Comparison of ENCODE assay signal across 8 cellular contexts in genomic region chr1:44674113-44675000, GRCh38. TPM values are rescaled to one million over a fixed set of nuclear protein-coding genes. Genes with fewer than 3 reads are reported as not detected.
A peak's percentile ranks its signal among the peaks of the same experiment; 100 is the strongest.
DNase-seq lines count a peak whose midpoint lies in the region; ATAC-seq and TF ChIP-seq lines count a peak whose summit lies in the region.

Gene ARMH1, plus strand, starts transcription at chr1:44674714. Its CDS starts 14,984 bp downstream, at chr1:44689698.
Gene TMEM53, minus strand, starts transcription at chr1:44674481. Its CDS starts 90 bp downstream, at chr1:44674391.

- POLR2A ChIA-PET in GM10248 (lab: Yijun Ruan, JAX), result interaction anchor here (0.8 to 1.3 kb wide), 7 partner anchors 10 to 145 kb away, joined by 3 to 9 read pairs (median 3); partner anchors contain the start of gene RPS8

- H3K36me3 Mint-ChIP-seq in activated naive CD8-positive, alpha-beta T cell, result no peaks in the 10 kb centered on the region

- WGBS in testis, 2 donors, result 3% methylated on average over 42 to 53 of the region's 56 CpGs

- intact Hi-C loops in testis (cut with DNase I; ENCODE audit: low total_unique reads), result no loop called here

- H3K9ac ChIP-seq in SK-N-MC (ENCODE audit: insufficient read length), result peak within 1 kb of the TSS; percentile 75

- DNase-seq in GM10248 (ENCODE audit: extremely low spot score) (peak; percentile 97), NCI-H1048 (lab: John Stamatoyannopoulos, UW) (peak; percentile 98), SK-N-MC (ENCODE audit: low read depth, low spot score) (peak; percentile 86), glomerular visceral epithelial cell (ENCODE audit: extremely low spot score) (peak; percentile 99), omental fat pad (ENCODE audit: low spot score) (peak; percentile 97), testis (peak; percentile 100)

- ATAC-seq in HG02588 (IDR thresholded peaks at IDR 0.05; ENCODE audit: unreplicated experiment) (peak; percentile 90), omental fat pad (ENCODE audit: low FRiP score) (peak; percentile 99)

- no peaks in the 10 kb centered on the region for H3K27me3 ChIP-seq in testis

- H3K27ac ChIP-seq in SK-N-MC, result no peak within 1 kb of the TSS
- H3K27ac ChIP-seq in testis, result peak within 1 kb of the TSS; percentile 88 to 89

- H3K4me3 Mint-ChIP-seq in activated naive CD8-positive, alpha-beta T cell, result peak within 1 kb of the TSS; percentile 86

- H3K36me3 ChIP-seq in SK-N-MC (ENCODE audit: insufficient read depth, low read length) (no peaks in the 10 kb centered on the region), testis (ENCODE audit: low read depth, missing control alignments) (no peaks in the 10 kb centered on the region)

- CTCF ChIA-PET in GM10248 (lab: Yijun Ruan, JAX), result interaction anchor here (0.8 to 9.2 kb wide), 12 partner anchors 9 to 64 kb away, joined by 3 to 72 read pairs (median 5); no protein-coding TSS in a partner anchor

- TF ChIP-seq CTCF in GM10248 (IDR thresholded peaks at IDR 0.05; ENCODE audit: control extremely low read depth, extremely low read depth, low read depth, missing control alignments) (no peak), omental fat pad (IDR thresholded peaks at IDR 0.05) (no peak), testis (IDR thresholded peaks at IDR 0.05) (no peak)

- H3K4me1 ChIP-seq in testis, result peaks cover 12% of the 10 kb centered on the region

- H3K9me3 ChIP-seq in SK-N-MC (ENCODE audit: low read depth, low read length), result no peaks in the 10 kb centered on the region
- H3K9me3 ChIP-seq in testis, result no peaks in the 10 kb centered on the region

- H3K4me3 ChIP-seq in SK-N-MC (peak within 1 kb of the TSS; percentile 98), testis (peak within 1 kb of the TSS; percentile 59 to 74)

- H3K27me3 Mint-ChIP-seq in activated naive CD8-positive, alpha-beta T cell, result no peaks in the 10 kb centered on the region

- peaks cover 24% of the 10 kb centered on the region for H3K4me1 Mint-ChIP-seq in activated naive CD8-positive, alpha-beta T cell (ENCODE audit: low read depth)

- no peaks in the 10 kb centered on the region for H3K9me3 Mint-ChIP-seq in activated naive CD8-positive, alpha-beta T cell (ENCODE audit: low read depth)

- peak within 1 kb of the TSS; percentile 65 for H3K27ac Mint-ChIP-seq in activated naive CD8-positive, alpha-beta T cell

- TF ChIP-seq POLR2A in testis (IDR thresholded peaks at IDR 0.05), result no peak

RNA-seq across cellular contexts. Expression of gene ARMH1, which starts in this region (rescaled TPM):
- total RNA-seq in omental fat pad, result 1 to 10 TPM in 3 of 4 donors, under 1 TPM in 1; 0.47 to 2.4 (median 1.2) TPM
- total RNA-seq in testis, result 10 to 100 TPM; 17.4 to 29.7 TPM
- 42.9 TPM for polyA plus RNA-seq in testis (ENCODE audit: insufficient read depth, low read depth, low replicate concordance)

RNA-seq across cellular contexts. Expression of gene TMEM53, which starts in this region (rescaled TPM):
- 10 to 100 TPM in 3 of 4 donors, 1 to 10 TPM in 1; 7.6 to 14.0 (median 10.3) TPM for total RNA-seq in omental fat pad
- total RNA-seq in testis, result 10 to 100 TPM; 15.6 to 18.9 TPM
- polyA plus RNA-seq in testis (ENCODE audit: insufficient read depth, low read depth, low replicate concordance), result 40.2 TPM

Comparison
In these comparisons a context has a peak if more than half of its experiments do, and no peak if none do; other contexts are left out.
1. RNA of gene ARMH1 (total RNA-seq): 17.4 to 29.7 TPM in testis; 0.47 to 2.4 TPM in omental fat pad; every median in the first group is over 4 times any median in the second.
2. Peak in every context shown above with its lines, with median percentiles within 50 percentile points of each other: DNase-seq.